ENCODE assay signal across 8 cellular contexts in genomic region chr13:29454931-29455481, GRCh38.
DNase-seq lines count a peak whose midpoint lies in the region; ATAC-seq and TF ChIP-seq lines count a peak whose summit lies in the region.

No MANE protein-coding gene starts in this region.

- H3K27ac Mint-ChIP-seq in Calu3 (ENCODE audit: unreplicated experiment): no peak overlapping the region
- H3K27ac Mint-ChIP-seq in activated T-cell treated with anti-CD3 and anti-CD28 coated beads, Interleukin-2, amount 50 U/mL, for 24 hours: no peak overlapping the region
- H3K27ac Mint-ChIP-seq in endothelial cell (ENCODE audit: unreplicated experiment): no peak overlapping the region

- no TSS peak for BruUV-seq in Calu3 (replicated peaks; lab: Mats Ljungman, UMichigan)

- CTCF ChIA-PET in Calu3 (lab: Charles Lee): interaction anchor here (0.6 kb wide), 1 partner anchor 671 kb away, joined by 3 read pairs; no protein-coding TSS in a partner anchor

- DNase-seq in Calu3: peak; percentile 3
- DNase-seq in NCI-H69 (lab: John Stamatoyannopoulos, UW): peak; percentile 42
- peak; percentile 59 for DNase-seq in fibroblast of villous mesenchyme (ENCODE audit: low read depth)
- DNase-seq in SIG-M5 treated with dmso at 0.1 percent for 504 hours (lab: John Stamatoyannopoulos, UW; ENCODE audit: unreplicated experiment): no peak
- DNase-seq in SHP77 (lab: John Stamatoyannopoulos, UW): no peak
- DNase-seq in activated T-cell treated with anti-CD3 and anti-CD28 coated beads, Interleukin-2, amount 50 U/mL, for 24 hours: no peak
- DNase-seq in endothelial cell (ENCODE audit: low spot score): no peak

- peaks cover 5% of the 10 kb centered on the region for H3K27me3 Mint-ChIP-seq in Calu3 (ENCODE audit: unreplicated experiment)
- peaks cover 29% of the 10 kb centered on the region for H3K27me3 Mint-ChIP-seq in activated T-cell treated with anti-CD3 and anti-CD28 coated beads, Interleukin-2, amount 50 U/mL, for 24 hours
- H3K27me3 Mint-ChIP-seq in endothelial cell (ENCODE audit: unreplicated experiment): no peaks in the 10 kb centered on the region

- H3K9me3 Mint-ChIP-seq in Calu3 (ENCODE audit: low read depth, unreplicated experiment) (no peaks in the 10 kb centered on the region), endothelial cell (ENCODE audit: unreplicated experiment) (no peaks in the 10 kb centered on the region)
- no peaks in the 10 kb centered on the region for H3K9me3 Mint-ChIP-seq in activated T-cell treated with anti-CD3 and anti-CD28 coated beads, Interleukin-2, amount 50 U/mL, for 24 hours

- TF ChIP-seq CTCF in Calu3 (IDR thresholded peaks at IDR 0.05; ENCODE audit: unreplicated experiment) (no peak), fibroblast of villous mesenchyme (IDR thresholded peaks at IDR 0.05; ENCODE audit: insufficient read depth, low read depth, low read length) (peak; percentile 57), endothelial cell (IDR thresholded peaks at IDR 0.05; ENCODE audit: unreplicated experiment) (no peak)

- no peak overlapping the region for H3K4me3 Mint-ChIP-seq in Calu3 (ENCODE audit: low read depth, unreplicated experiment)
- no peak overlapping the region for H3K4me3 Mint-ChIP-seq in activated T-cell treated with anti-CD3 and anti-CD28 coated beads, Interleukin-2, amount 50 U/mL, for 24 hours
- H3K4me3 Mint-ChIP-seq in endothelial cell (ENCODE audit: unreplicated experiment): no peak overlapping the region

- peak; percentile 63 for ATAC-seq in GM21515 (IDR thresholded peaks at IDR 0.05; ENCODE audit: unreplicated experiment)

- intact Hi-C loops in Calu3 (cut with micrococcal nuclease; ENCODE audit: unreplicated experiment): no loop called here

- H3K4me3 ChIP-seq in fibroblast of villous mesenchyme (ENCODE audit: low read depth, low read length): no peak overlapping the region

- H3K36me3 Mint-ChIP-seq in Calu3 (ENCODE audit: insufficient read depth, unreplicated experiment) (peaks cover 4% of the 10 kb centered on the region), endothelial cell (ENCODE audit: low read depth, unreplicated experiment) (no peaks in the 10 kb centered on the region)
- H3K36me3 Mint-ChIP-seq in activated T-cell treated with anti-CD3 and anti-CD28 coated beads, Interleukin-2, amount 50 U/mL, for 24 hours (ENCODE audit: low read depth): no peaks in the 10 kb centered on the region

- H3K4me1 Mint-ChIP-seq in Calu3 (ENCODE audit: low read depth, unreplicated experiment) (no peaks in the 10 kb centered on the region), endothelial cell (ENCODE audit: unreplicated experiment) (no peaks in the 10 kb centered on the region)
- no peaks in the 10 kb centered on the region for H3K4me1 Mint-ChIP-seq in activated T-cell treated with anti-CD3 and anti-CD28 coated beads, Interleukin-2, amount 50 U/mL, for 24 hours (ENCODE audit: low read depth)

Comparison
In these comparisons a context has a peak if more than half of its experiments do, and no peak if none do; other contexts are left out.
1. DNase-seq: peak in Calu3 (single experiment), NCI-H69 (single experiment) and fibroblast of villous mesenchyme (single experiment); none in SIG-M5 treated with dmso at 0.1 percent for 504 hours (single experiment), SHP77 (0 of 2), activated T-cell treated with anti-CD3 and anti-CD28 coated beads, Interleukin-2, amount 50 U/mL, for 24 hours (single experiment) and endothelial cell (single experiment).